ENCODE assay signal across 19 cellular contexts in the genomic region with DNA sequence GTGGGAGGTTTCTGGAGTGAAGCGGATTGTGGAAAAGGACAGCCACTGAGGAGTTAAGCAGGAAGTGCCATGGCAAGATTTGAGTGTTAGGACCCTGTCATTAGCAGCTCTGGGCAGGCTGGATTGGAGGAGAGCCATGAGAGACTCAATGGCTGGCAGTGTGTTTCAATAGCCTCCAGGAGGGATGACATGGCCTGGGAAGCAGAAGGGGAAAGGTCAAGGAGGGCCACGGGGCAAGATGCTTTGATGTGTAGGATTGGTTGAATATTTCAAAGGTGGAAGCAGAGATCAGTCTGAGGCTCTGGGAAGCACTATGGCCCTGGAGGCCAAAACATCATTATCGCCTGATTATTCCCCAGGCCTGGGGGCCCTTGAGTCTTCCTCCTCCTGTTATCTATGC.
"Had no signal": no experiment of that assay in that cellular context is flagged by ENCODE, and none has a peak within 500 bp of the region (broad histone marks: within the 10 kb centered on the region; RNA-seq: fewer than 3 reads in every experiment).

No MANE protein-coding gene starts in this region.

- H3K4me1 Mint-ChIP-seq: naive thymus-derived CD8-positive, alpha-beta T cell had no signal

- H3K36me3 Mint-ChIP-seq: naive thymus-derived CD8-positive, alpha-beta T cell had no signal

- H3K9me3 Mint-ChIP-seq: endodermal cell had no signal

- DNase-seq: caudate nucleus; colonic mucosa; dermis blood vessel endothelial cell; effector CD4-positive, alpha-beta T cell; endodermal cell; hippocampal formation; mammary epithelial cell; mucosa of descending colon; naive thymus-derived CD8-positive, alpha-beta T cell; posterior cingulate gyrus; stimulated activated CD4-positive, alpha-beta T cell treated with anti-CD3 and anti-CD28 coated beads, Interleukin-2, amount 100 ng/mL, for 24 hours; stimulated activated CD4-positive, alpha-beta T cell treated with anti-CD3 and anti-CD28 coated beads, Interleukin-4, amount 100 ng/mL, for 4 hours; stimulated activated naive CD4-positive, alpha-beta T cell; upper lobe of left lung; uterus had no signal

- ATAC-seq: esophagus mucosa; heart left ventricle; left lobe of liver; mucosa of descending colon; naive thymus-derived CD8-positive, alpha-beta T cell; right cardiac atrium had no signal

- H3K4me3 Mint-ChIP-seq: endodermal cell; naive thymus-derived CD8-positive, alpha-beta T cell had no signal

- H3K27ac Mint-ChIP-seq: endodermal cell; naive thymus-derived CD8-positive, alpha-beta T cell had no signal
